34 cellular contexts compared by ENCODE assay signal in genomic region chr6:113934101-113934500, GRCh38.
"Had no signal": no experiment of that assay in that cellular context is flagged by ENCODE, and none has a peak within 500 bp of the region (broad histone marks: within the 10 kb centered on the region; RNA-seq: fewer than 3 reads in every experiment).

No MANE protein-coding gene starts in this region.

- H3K27me3 ChIP-seq: MG63 had no signal

- DNase-seq: Karpas-422, Kasumi-1, MG63, MM.1S, MV-4-11, NCI-H1048, NCI-H1092, NCI-H1092 treated with DMSO at 0.1 percent for 48 hours, NCI-H1105, NCI-H1105 treated with DMSO at 0.1 percent for 48 hours, NCI-H1417, NCI-H1417 treated with DMSO at 0.1 percent for 48 hours, NCI-H1436, NCI-H1436 treated with DMSO at 0.1 percent for 48 hours, NCI-H146, NCI-H1694, NCI-H1694 treated with DMSO at 0.1 percent for 48 hours, NCI-H187, NCI-H187 treated with DMSO at 0.1 percent for 48 hours, NCI-H1930, NCI-H2029, NCI-H2029 treated with DMSO at 0.1 percent for 48 hours, NCI-H2081, NCI-H2081 treated with DMSO at 0.1 percent for 48 hours, NCI-H2107, NCI-H2171, NCI-H2171 treated with DMSO at 0.1 percent for 48 hours, NCI-H2227 treated with DMSO at 0.1 percent for 48 hours, NCI-H226, NCI-H345, NCI-H446, NCI-H446 treated with DMSO at 0.1 percent for 48 hours, NCI-H510A, NCI-H510A treated with DMSO at 0.1 percent for 48 hours had no signal

- H3K9me3 ChIP-seq: MG63 had no signal

- H3K4me3 ChIP-seq: MG63 had no signal
